ENCODE assay signal across 1 cellular context in the genomic region with DNA sequence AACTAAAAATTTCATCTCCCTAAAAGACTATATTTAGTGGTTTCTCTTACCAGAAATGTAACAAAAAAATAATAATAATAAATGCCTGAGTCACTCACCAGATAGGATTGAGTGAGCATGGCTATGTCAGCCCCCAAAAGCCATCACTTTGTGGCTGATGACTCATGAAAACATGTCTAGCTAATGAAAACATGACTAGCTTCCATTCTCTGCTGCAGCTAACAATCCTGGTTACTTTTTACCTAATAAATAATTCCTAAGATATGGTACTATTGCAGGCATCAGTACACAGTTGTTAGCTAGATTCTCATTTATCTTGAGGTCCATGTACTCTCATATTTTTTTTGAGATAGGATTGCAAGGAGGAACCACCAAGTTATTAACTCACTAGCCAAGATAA.
TF ChIP-seq lines count a peak whose summit lies in the region.

No MANE protein-coding gene starts in this region.

TF ChIP-seq in WTC11, 78 proteins besides CTCF, POLR2A, EP300 and RAD21 (continued from another document):
- no peak for TF ChIP-seq ZNF138 (CRISPR knock-in tag; conservative IDR thresholded peaks at IDR 0.05)
- no peak for TF ChIP-seq HMGA2 (CRISPR knock-in tag; IDR thresholded peaks at IDR 0.05)
- TF ChIP-seq, protein P1, sequence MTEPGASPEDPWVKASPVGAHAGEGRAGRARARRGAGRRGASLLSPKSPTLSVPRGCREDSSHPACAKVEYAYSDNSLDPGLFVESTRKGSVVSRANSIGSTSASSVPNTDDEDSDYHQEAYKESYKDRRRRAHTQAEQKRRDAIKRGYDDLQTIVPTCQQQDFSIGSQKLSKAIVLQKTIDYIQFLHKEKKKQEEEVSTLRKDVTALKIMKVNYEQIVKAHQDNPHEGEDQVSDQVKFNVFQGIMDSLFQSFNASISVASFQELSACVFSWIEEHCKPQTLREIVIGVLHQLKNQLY (CRISPR knock-in tag; IDR thresholded peaks at IDR 0.05), result no peak
- TF ChIP-seq KAT7 (CRISPR knock-in tag; IDR thresholded peaks at IDR 0.05; ENCODE audit: borderline replicate concordance), result no peak
- no peak for TF ChIP-seq RORB (CRISPR knock-in tag; IDR thresholded peaks at IDR 0.05)
- no peak for TF ChIP-seq ESRRA (CRISPR knock-in tag; IDR thresholded peaks at IDR 0.05; ENCODE audit: borderline replicate concordance)
- no peak for TF ChIP-seq ATF6 (CRISPR knock-in tag; IDR thresholded peaks at IDR 0.05)
- no peak for TF ChIP-seq USF2 (CRISPR knock-in tag; IDR thresholded peaks at IDR 0.05)
- TF ChIP-seq, protein P2, sequence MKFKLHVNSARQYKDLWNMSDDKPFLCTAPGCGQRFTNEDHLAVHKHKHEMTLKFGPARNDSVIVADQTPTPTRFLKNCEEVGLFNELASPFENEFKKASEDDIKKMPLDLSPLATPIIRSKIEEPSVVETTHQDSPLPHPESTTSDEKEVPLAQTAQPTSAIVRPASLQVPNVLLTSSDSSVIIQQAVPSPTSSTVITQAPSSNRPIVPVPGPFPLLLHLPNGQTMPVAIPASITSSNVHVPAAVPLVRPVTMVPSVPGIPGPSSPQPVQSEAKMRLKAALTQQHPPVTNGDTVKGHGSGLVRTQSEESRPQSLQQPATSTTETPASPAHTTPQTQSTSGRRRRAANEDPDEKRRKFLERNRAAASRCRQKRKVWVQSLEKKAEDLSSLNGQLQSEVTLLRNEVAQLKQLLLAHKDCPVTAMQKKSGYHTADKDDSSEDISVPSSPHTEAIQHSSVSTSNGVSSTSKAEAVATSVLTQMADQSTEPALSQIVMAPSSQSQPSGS (CRISPR knock-in tag; IDR thresholded peaks at IDR 0.05; ENCODE audit: borderline replicate concordance, low read depth), result no peak
- no peak for TF ChIP-seq ZBTB43 (CRISPR knock-in tag; IDR thresholded peaks at IDR 0.05)
